Comparison of ENCODE assay signal across 16 cellular contexts in the genomic region with DNA sequence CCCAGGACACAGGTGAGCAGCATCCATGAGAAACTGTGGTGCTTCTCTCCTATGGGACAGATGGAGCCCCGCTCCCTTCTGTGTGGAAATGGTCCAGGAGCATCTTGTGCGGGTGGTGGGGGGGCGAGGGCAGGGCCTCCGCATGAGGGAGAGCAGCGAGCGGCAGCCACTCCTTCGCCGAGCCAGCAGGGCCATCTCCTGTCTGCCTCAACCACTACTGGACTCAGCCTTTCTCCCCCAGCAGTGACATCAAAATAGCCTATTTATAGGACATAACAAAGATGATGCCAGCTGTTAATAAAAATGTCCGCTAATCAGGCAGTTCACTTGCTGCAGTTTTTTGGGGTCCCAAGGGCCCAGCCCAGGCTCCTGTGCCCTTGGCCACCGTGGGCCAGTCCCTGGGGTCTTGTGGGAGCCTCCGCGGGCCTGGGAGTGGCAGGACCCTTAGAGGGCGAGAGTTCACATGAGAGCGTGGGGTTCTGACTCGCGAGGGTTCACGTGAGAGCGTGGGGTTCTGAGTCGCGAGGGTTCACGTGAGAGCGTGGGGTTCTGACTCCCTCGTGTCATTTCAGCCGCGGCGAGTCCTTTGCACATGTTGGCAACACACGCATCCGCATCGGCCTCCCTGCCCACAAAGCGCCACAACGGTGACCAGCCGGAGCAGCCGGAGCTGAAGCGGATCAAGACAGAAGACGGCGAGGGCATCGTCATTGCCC.
"Had no signal": no experiment of that assay in that cellular context is flagged by ENCODE, and none has a peak within 500 bp of the region (broad histone marks: within the 10 kb centered on the region; RNA-seq: fewer than 3 reads in every experiment).

No MANE protein-coding gene starts in this region.

- H3K27ac ChIP-seq: brain microvascular endothelial cell, esophagus muscularis mucosa, ovary, skin epidermis, transverse colon had no signal

- H3K27me3 Mint-ChIP-seq: memory B cell; stimulated activated naive B cell treated with anti-CD40 and anti-IgM and Interleukin-4, amounts not matched to agents 10 μg/mL and 1 μg/mL and 100 μg/mL, for 72 hours had no signal

- FAIRE-seq: endometrium had no signal

- DNase-seq: activated CD4-positive, CD25-positive, alpha-beta regulatory T cell; activated naive CD4-positive, alpha-beta T cell treated with anti-CD3 and anti-CD28 coated beads, Interleukin-2, amount 50 U/mL, for 16 hours; activated T-cell treated with anti-CD3 and anti-CD28 coated beads, Interleukin-2, amount 50 U/mL, for 1 hour; amygdala; brain microvascular endothelial cell; cerebellar nuclear complex; ovary; stimulated activated naive B cell treated with anti-CD40 and anti-IgM and Interleukin-4, amounts not matched to agents 10 μg/mL and 1 μg/mL and 100 μg/mL, for 72 hours; T-helper 2 cell; transverse colon had no signal

- H3K4me3 Mint-ChIP-seq: stimulated activated naive B cell treated with anti-CD40 and anti-IgM and Interleukin-4, amounts not matched to agents 10 μg/mL and 1 μg/mL and 100 μg/mL, for 72 hours had no signal

- H3K9me3 Mint-ChIP-seq: memory B cell; neural crest cell; stimulated activated naive B cell treated with anti-CD40 and anti-IgM and Interleukin-4, amounts not matched to agents 10 μg/mL and 1 μg/mL and 100 μg/mL, for 72 hours had no signal

- H3K4me3 ChIP-seq: esophagus muscularis mucosa, ovary, skin epidermis, transverse colon had no signal

- H3K27me3 ChIP-seq: brain microvascular endothelial cell, esophagus muscularis mucosa, ovary, transverse colon had no signal

- H3K9me3 ChIP-seq: esophagus muscularis mucosa, ovary, transverse colon had no signal

- H3K27ac Mint-ChIP-seq: memory B cell; stimulated activated naive B cell treated with anti-CD40 and anti-IgM and Interleukin-4, amounts not matched to agents 10 μg/mL and 1 μg/mL and 100 μg/mL, for 72 hours had no signal

- H3K36me3 ChIP-seq: ovary had no signal

- ATAC-seq: left lobe of liver; stimulated activated naive B cell treated with anti-CD40 and anti-IgM and Interleukin-4, amounts not matched to agents 10 μg/mL and 1 μg/mL and 100 μg/mL, for 72 hours had no signal
